Comparison of ENCODE assay signal across 21 cellular contexts in genomic region chr6:113376847-113377165, GRCh38.
"Had no signal": no experiment of that assay in that cellular context is flagged by ENCODE, and none has a peak within 500 bp of the region (broad histone marks: within the 10 kb centered on the region; RNA-seq: fewer than 3 reads in every experiment).

No MANE protein-coding gene starts in this region.

- H3K27me3 ChIP-seq: stomach, vagina had no signal

- H3K4me3 Mint-ChIP-seq: activated CD4-positive, alpha-beta T cell treated with anti-CD3 and anti-CD28 coated beads, Interleukin-2, amount 10 ng/mL, durations not matched to agents 7 days and 5 days; activated CD8-positive, alpha-beta T cell treated with anti-CD3 and anti-CD28 coated beads, Interleukin-2, amount 10 ng/mL, durations not matched to agents 7 days and 5 days; activated naive CD4-positive, alpha-beta T cell treated with anti-CD3 and anti-CD28 coated beads for 36 hours; activated T-cell treated with anti-CD3 and anti-CD28 coated beads, Interleukin-2, amount 50 U/mL, for 24 hours; central memory CD8-positive, alpha-beta T cell; immature natural killer cell; natural killer cell treated with Interleukin-12 subunit alpha and Interleukin-12 subunit beta and Interleukin-15 and Interleukin-18, amount 100 ng/mL, for 72 hours had no signal

- H3K9me3 ChIP-seq: stomach, vagina had no signal

- H3K27ac ChIP-seq: stomach, vagina had no signal

- DNase-seq: activated CD4-positive, alpha-beta T cell treated with anti-CD3 and anti-CD28 coated beads, Interleukin-2, amount 10 ng/mL, durations not matched to agents 7 days and 5 days; activated CD8-positive, alpha-beta T cell treated with anti-CD3 and anti-CD28 coated beads, Interleukin-2, amount 10 ng/mL, durations not matched to agents 7 days and 5 days; activated naive CD4-positive, alpha-beta T cell treated with anti-CD3 and anti-CD28 coated beads for 36 hours; activated T-cell treated with anti-CD3 and anti-CD28 coated beads, Interleukin-2, amount 50 U/mL, for 24 hours; anterior cingulate cortex; cortex of kidney; immature natural killer cell; left ventricle myocardium superior; mesendoderm; nucleus accumbens; retina; stimulated activated CD4-positive, alpha-beta T cell treated with anti-CD3 and anti-CD28 coated beads, Interleukin-15, amount 100 ng/mL, for 24 hours; stimulated activated CD4-positive, alpha-beta T cell treated with anti-CD3 and anti-CD28 coated beads, Interleukin-2, amount 100 ng/mL, for 48 hours; stomach; T-helper 1 cell; T1000 had no signal

- H3K4me3 ChIP-seq: skin epidermis, stomach, vagina had no signal

- H3K27ac Mint-ChIP-seq: activated CD4-positive, alpha-beta T cell treated with anti-CD3 and anti-CD28 coated beads, Interleukin-2, amount 10 ng/mL, durations not matched to agents 7 days and 5 days; activated CD8-positive, alpha-beta T cell treated with anti-CD3 and anti-CD28 coated beads, Interleukin-2, amount 10 ng/mL, durations not matched to agents 7 days and 5 days; activated naive CD4-positive, alpha-beta T cell treated with anti-CD3 and anti-CD28 coated beads for 36 hours; activated T-cell treated with anti-CD3 and anti-CD28 coated beads, Interleukin-2, amount 50 U/mL, for 24 hours; immature natural killer cell; natural killer cell treated with Interleukin-12 subunit alpha and Interleukin-12 subunit beta and Interleukin-15 and Interleukin-18, amount 100 ng/mL, for 72 hours had no signal

- H3K36me3 Mint-ChIP-seq: immature natural killer cell; natural killer cell treated with Interleukin-12 subunit alpha and Interleukin-12 subunit beta and Interleukin-15 and Interleukin-18, amount 100 ng/mL, for 72 hours had no signal

- H3K27me3 Mint-ChIP-seq: activated CD4-positive, alpha-beta T cell treated with anti-CD3 and anti-CD28 coated beads, Interleukin-2, amount 10 ng/mL, durations not matched to agents 7 days and 5 days; activated T-cell treated with anti-CD3 and anti-CD28 coated beads, Interleukin-2, amount 50 U/mL, for 24 hours; central memory CD8-positive, alpha-beta T cell; natural killer cell treated with Interleukin-12 subunit alpha and Interleukin-12 subunit beta and Interleukin-15 and Interleukin-18, amount 100 ng/mL, for 72 hours had no signal

- H3K4me1 Mint-ChIP-seq: activated CD4-positive, alpha-beta T cell treated with anti-CD3 and anti-CD28 coated beads, Interleukin-2, amount 10 ng/mL, durations not matched to agents 7 days and 5 days; central memory CD8-positive, alpha-beta T cell; immature natural killer cell had no signal

- H3K36me3 ChIP-seq: stomach, vagina had no signal

- H3K9me3 Mint-ChIP-seq: activated CD4-positive, alpha-beta T cell treated with anti-CD3 and anti-CD28 coated beads, Interleukin-2, amount 10 ng/mL, durations not matched to agents 7 days and 5 days; activated naive CD4-positive, alpha-beta T cell treated with anti-CD3 and anti-CD28 coated beads for 36 hours; activated T-cell treated with anti-CD3 and anti-CD28 coated beads, Interleukin-2, amount 50 U/mL, for 24 hours had no signal

- ATAC-seq: activated CD4-positive, CD25-positive, alpha-beta regulatory T cell treated with anti-CD3 and anti-CD28 coated beads, Interleukin-2, amount 50 U/mL, for 24 hours; activated CD8-positive, alpha-beta T cell treated with anti-CD3 and anti-CD28 coated beads, Interleukin-2, amount 10 ng/mL, durations not matched to agents 7 days and 5 days; left ventricle myocardium superior; natural killer cell treated with Interleukin-12 subunit alpha and Interleukin-12 subunit beta and Interleukin-15 and Interleukin-18, amount 100 ng/mL, for 72 hours had no signal
